In the genomic region with DNA sequence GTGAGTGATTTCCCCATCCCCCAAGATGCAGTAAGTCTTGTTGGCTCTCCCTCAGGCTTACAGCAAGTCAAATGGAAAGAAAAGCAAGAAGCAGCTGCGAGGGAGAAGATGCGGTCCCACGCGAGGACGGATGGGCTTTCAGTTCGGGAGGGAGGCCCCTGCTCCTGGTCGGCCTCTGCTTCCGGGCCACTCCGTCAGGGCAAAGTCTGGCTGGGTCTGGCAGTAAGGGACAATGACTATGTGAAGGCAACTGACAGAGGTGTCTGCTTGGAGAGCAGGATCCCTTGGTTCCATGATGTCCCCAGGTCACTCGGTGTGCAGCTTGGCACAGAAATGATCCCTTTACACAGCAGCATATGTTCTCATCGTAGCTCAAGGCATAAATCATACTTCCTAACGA, we compare ENCODE assay signal across 28 cellular contexts.
"Had no signal": no experiment of that assay in that cellular context is flagged by ENCODE, and none has a peak within 500 bp of the region (broad histone marks: within the 10 kb centered on the region; RNA-seq: fewer than 3 reads in every experiment).

No MANE protein-coding gene starts in this region.

- H3K4me3 ChIP-seq: left lung, lower lobe of right lung, skin epidermis, stomach, testis, thyroid gland, transverse colon, upper lobe of left lung had no signal

- H3K36me3 ChIP-seq: left lung, lower lobe of right lung, stomach, thyroid gland, transverse colon, upper lobe of left lung had no signal

- H3K4me1 Mint-ChIP-seq: immature natural killer cell, naive B cell, natural killer cell had no signal

- ATAC-seq: left colon; left lung; lower lobe of right lung; natural killer cell; right cardiac atrium; sciatic nerve; stimulated activated naive B cell treated with anti-CD40 and anti-IgM and Interleukin-4, amounts not matched to agents 10 μg/mL and 1 μg/mL and 100 μg/mL, for 72 hours; stimulated activated naive CD8-positive, alpha-beta T cell treated with anti-CD3 and anti-CD28 coated beads, Interleukin-15, Interleukin-2, amounts not matched to agents 100 U/mL and 50 U/mL, for 24 hours had no signal

- H3K27ac ChIP-seq: left lung, lower lobe of right lung, skin epidermis, stomach, testis, thyroid gland, transverse colon, upper lobe of left lung had no signal

- H3K27me3 ChIP-seq: testis, thyroid gland, upper lobe of left lung had no signal

- H3K27ac Mint-ChIP-seq: immature natural killer cell; mesothelial cell of epicardium; naive B cell; natural killer cell; nephron progenitor cell; progenitor cell of endocrine pancreas; stimulated activated naive B cell treated with anti-CD40 and anti-IgM and Interleukin-4, amounts not matched to agents 10 μg/mL and 1 μg/mL and 100 μg/mL, for 72 hours had no signal

- H3K9me3 Mint-ChIP-seq: immature natural killer cell, mesothelial cell of epicardium, natural killer cell, nephron progenitor cell had no signal

- H3K9me3 ChIP-seq: left lung, lower lobe of right lung, testis, thyroid gland, transverse colon, upper lobe of left lung had no signal

- H3K4me1 ChIP-seq: left lung, lower lobe of right lung, stomach, testis, transverse colon, upper lobe of left lung had no signal

- DNase-seq: hippocampal formation; immature natural killer cell; kidney; left colon; left lung; lower lobe of right lung; mammary epithelial cell; mesenchymal stem cell; naive B cell; natural killer cell; nephron progenitor cell; occipital lobe; right cardiac atrium; stimulated activated CD4-positive, alpha-beta T cell treated with anti-CD3 and anti-CD28 coated beads, Interleukin-12 subunit alpha, Interleukin-12 subunit beta, amount 100 ng/mL, for 4 hours; stimulated activated CD4-positive, alpha-beta T cell treated with anti-CD3 and anti-CD28 coated beads, Interleukin-15, amount 100 ng/mL, for 24 hours; stimulated activated CD4-positive, alpha-beta T cell treated with anti-CD3 and anti-CD28 coated beads, Interleukin-2, amount 100 ng/mL, for 24 hours; stimulated activated CD4-positive, alpha-beta T cell treated with anti-CD3 and anti-CD28 coated beads, Interleukin-4, amount 100 ng/mL, for 1 hour; stimulated activated naive B cell treated with anti-CD40 and anti-IgM and Interleukin-4, amounts not matched to agents 10 μg/mL and 1 μg/mL and 100 μg/mL, for 72 hours; stimulated activated naive CD8-positive, alpha-beta T cell treated with anti-CD3 and anti-CD28 coated beads, Interleukin-15, Interleukin-2, amounts not matched to agents 100 U/mL and 50 U/mL, for 24 hours; stomach; testis; thyroid gland; transverse colon had no signal

- H3K36me3 Mint-ChIP-seq: immature natural killer cell, natural killer cell had no signal

- H3K4me3 Mint-ChIP-seq: immature natural killer cell; mesothelial cell of epicardium; naive B cell; natural killer cell; nephron progenitor cell; stimulated activated naive B cell treated with anti-CD40 and anti-IgM and Interleukin-4, amounts not matched to agents 10 μg/mL and 1 μg/mL and 100 μg/mL, for 72 hours had no signal
